8 cellular contexts compared by ENCODE assay signal in the genomic region with DNA sequence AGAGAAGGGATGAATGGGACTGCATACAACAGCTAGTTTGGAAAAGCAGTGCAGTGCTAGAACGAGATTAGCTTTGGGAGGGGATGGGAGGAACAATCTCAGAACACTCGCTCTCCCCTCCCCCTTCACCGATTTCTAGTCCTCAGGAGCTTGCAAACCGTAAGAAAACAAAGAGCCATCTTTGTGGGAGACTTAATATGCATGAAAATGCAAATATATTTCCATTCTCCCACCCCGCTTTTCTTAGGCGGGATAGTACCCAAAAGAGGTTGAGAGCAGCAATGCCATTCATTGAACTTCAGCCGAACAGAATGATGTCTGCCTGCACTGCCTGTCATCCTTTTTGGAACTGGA. TPM values are rescaled to one million over a fixed set of nuclear protein-coding genes. Genes with fewer than 3 reads are reported as not detected.
A peak's percentile ranks its signal among the peaks of the same experiment; 100 is the strongest.
DNase-seq lines count a peak whose midpoint lies in the region; ATAC-seq and TF ChIP-seq lines count a peak whose summit lies in the region.

No MANE protein-coding gene starts in this region.

- no peaks in the 10 kb centered on the region for H3K27me3 Mint-ChIP-seq in T-helper 2 cell treated with Interferon-gamma antibody and Interleukin-4, amounts not matched to agents 5 μg/mL and 100 μg/mL, for 36 hours (ENCODE audit: low read depth)
- no peaks in the 10 kb centered on the region for H3K27me3 Mint-ChIP-seq in activated CD8-positive, alpha-beta T cell treated with anti-CD3 and anti-CD28 coated beads for 36 hours
- peaks cover 0 to 3% (median 1%) of the 10 kb centered on the region in 3 donors for H3K27me3 Mint-ChIP-seq in immature natural killer cell (ENCODE audit: low read depth in 3 of 3)

- H3K4me1 Mint-ChIP-seq in T-helper 2 cell treated with Interferon-gamma antibody and Interleukin-4, amounts not matched to agents 5 μg/mL and 100 μg/mL, for 36 hours (ENCODE audit: low read depth), result peaks cover 21% of the 10 kb centered on the region
- H3K4me1 Mint-ChIP-seq in activated CD8-positive, alpha-beta T cell treated with anti-CD3 and anti-CD28 coated beads for 36 hours (ENCODE audit: low read depth), result peaks cover 24% of the 10 kb centered on the region
- peaks cover 28 to 40% of the 10 kb centered on the region in 2 donors for H3K4me1 Mint-ChIP-seq in immature natural killer cell

- POLR2A ChIA-PET in activated CD8-positive, alpha-beta T cell treated with anti-CD3 and anti-CD28 coated beads for 36 hours (lab: Charles Lee), result interaction anchor here (0.6 to 1.0 kb wide), 2 partner anchors 45 to 160 kb away, joined by 3 read pairs; partner anchors contain the start of gene ZFTA

- H3K4me3 Mint-ChIP-seq in T-helper 2 cell treated with Interferon-gamma antibody and Interleukin-4, amounts not matched to agents 5 μg/mL and 100 μg/mL, for 36 hours, result peak overlapping the region; percentile 86
- peak overlapping the region; percentile 78 for H3K4me3 Mint-ChIP-seq in activated CD8-positive, alpha-beta T cell treated with anti-CD3 and anti-CD28 coated beads for 36 hours
- peak overlapping the region; percentile 65 to 81 (median 76) for H3K4me3 Mint-ChIP-seq in immature natural killer cell

- ATAC-seq in activated CD8-positive, alpha-beta T cell treated with anti-CD3 and anti-CD28 coated beads for 36 hours, result no peak

- CTCF ChIA-PET in activated CD8-positive, alpha-beta T cell treated with anti-CD3 and anti-CD28 coated beads for 36 hours (lab: Charles Lee), result interaction anchor here (1.1 kb wide), 1 partner anchor 10 kb away, joined by 3 read pairs; no protein-coding TSS in a partner anchor

- no peak for DNase-seq in T-helper 2 cell treated with Interferon-gamma antibody and Interleukin-4, amounts not matched to agents 5 μg/mL and 100 μg/mL, for 36 hours (ENCODE audit: low spot score)
- DNase-seq in T-helper 2 cell, result no peak
- no peak for DNase-seq in activated CD8-positive, alpha-beta T cell treated with anti-CD3 and anti-CD28 coated beads for 36 hours
- DNase-seq in immature natural killer cell, result no peak
- DNase-seq in superior temporal gyrus (ENCODE audit: extremely low spot score), result peak; percentile 17
- no peak for DNase-seq in NCI-H2107 (lab: John Stamatoyannopoulos, UW)
- no peak for DNase-seq in HK-2 (ENCODE audit: unreplicated experiment)
- DNase-seq in NOMO-1 treated with DMSO at 0.1 percent for 48 hours (lab: John Stamatoyannopoulos, UW; ENCODE audit: unreplicated experiment), result no peak

- TF ChIP-seq CTCF in activated CD8-positive, alpha-beta T cell treated with anti-CD3 and anti-CD28 coated beads for 36 hours (IDR thresholded peaks at IDR 0.05), result no peak

- no peaks in the 10 kb centered on the region for H3K9me3 Mint-ChIP-seq in T-helper 2 cell treated with Interferon-gamma antibody and Interleukin-4, amounts not matched to agents 5 μg/mL and 100 μg/mL, for 36 hours
- H3K9me3 Mint-ChIP-seq in activated CD8-positive, alpha-beta T cell treated with anti-CD3 and anti-CD28 coated beads for 36 hours, result no peaks in the 10 kb centered on the region
- no peaks in the 10 kb centered on the region for H3K9me3 Mint-ChIP-seq in immature natural killer cell

- H3K36me3 Mint-ChIP-seq in T-helper 2 cell treated with Interferon-gamma antibody and Interleukin-4, amounts not matched to agents 5 μg/mL and 100 μg/mL, for 36 hours (ENCODE audit: low read depth), result peaks cover 26% of the 10 kb centered on the region
- H3K36me3 Mint-ChIP-seq in activated CD8-positive, alpha-beta T cell treated with anti-CD3 and anti-CD28 coated beads for 36 hours (ENCODE audit: low read depth), result peaks cover 25% of the 10 kb centered on the region
- H3K36me3 Mint-ChIP-seq in immature natural killer cell, result peaks cover 0 to 4% (median 4%) of the 10 kb centered on the region in 3 donors

- H3K27ac Mint-ChIP-seq in T-helper 2 cell treated with Interferon-gamma antibody and Interleukin-4, amounts not matched to agents 5 μg/mL and 100 μg/mL, for 36 hours, result peak overlapping the region; percentile 52
- no peak overlapping the region for H3K27ac Mint-ChIP-seq in activated CD8-positive, alpha-beta T cell treated with anti-CD3 and anti-CD28 coated beads for 36 hours
- H3K27ac Mint-ChIP-seq in immature natural killer cell, result peak overlapping the region in 5 of 6 donors; percentile 0 to 58 (median 23)

- intact Hi-C loops in activated CD8-positive, alpha-beta T cell treated with anti-CD3 and anti-CD28 coated beads for 36 hours (cut with micrococcal nuclease), result no loop called here

RNA-seq across cellular contexts. Expression of gene SPINDOC, which starts 1.1 kb away (rescaled TPM):
- total RNA-seq in activated CD8-positive, alpha-beta T cell treated with anti-CD3 and anti-CD28 coated beads for 36 hours, result 10 to 100 TPM; 28.4 to 29.0 TPM
- 1 to 10 TPM in 2 of 3 donors, under 1 TPM in 1; 0.36 to 2.3 (median 1.2) TPM for polyA plus RNA-seq in immature natural killer cell

RNA-seq across cellular contexts. Expression of gene MARK2, which starts 24.6 kb away (rescaled TPM):
- 10 to 100 TPM; 23.3 to 24.5 TPM for total RNA-seq in activated CD8-positive, alpha-beta T cell treated with anti-CD3 and anti-CD28 coated beads for 36 hours
- polyA plus RNA-seq in immature natural killer cell, result 10 to 100 TPM; 28.6 to 73.8 (median 31.6) TPM

RNA-seq across cellular contexts. Expression of gene ZFTA, which starts 45.8 kb away (rescaled TPM):
- total RNA-seq in activated CD8-positive, alpha-beta T cell treated with anti-CD3 and anti-CD28 coated beads for 36 hours, result 1 to 10 TPM; 4.1 to 4.3 TPM
- under 1 TPM in 2 of 3 donors, not detected in 1; 0.11 to 0.12 TPM for polyA plus RNA-seq in immature natural killer cell
